8 cellular contexts compared by ENCODE assay signal in genomic region chr16:75097941-75098897, GRCh38. TPM values are rescaled to one million over a fixed set of nuclear protein-coding genes. Genes with fewer than 3 reads are reported as not detected.
A peak's percentile ranks its signal among the peaks of the same experiment; 100 is the strongest.
DNase-seq lines count a peak whose midpoint lies in the region; ATAC-seq lines count a peak whose summit lies in the region.

No MANE protein-coding gene starts in this region.

- H3K9me3 Mint-ChIP-seq in activated T-cell treated with anti-CD3 and anti-CD28 coated beads, Interleukin-2, amount 50 U/mL, for 4 hours: no peaks in the 10 kb centered on the region
- no peaks in the 10 kb centered on the region for H3K9me3 Mint-ChIP-seq in natural killer cell treated with Interleukin-12 subunit alpha and Interleukin-12 subunit beta and Interleukin-15 and Interleukin-18, amount 100 ng/mL, for 72 hours

- no peaks in the 10 kb centered on the region for H3K36me3 Mint-ChIP-seq in activated T-cell treated with anti-CD3 and anti-CD28 coated beads, Interleukin-2, amount 50 U/mL, for 4 hours (ENCODE audit: insufficient read depth)
- H3K36me3 Mint-ChIP-seq in natural killer cell treated with Interleukin-12 subunit alpha and Interleukin-12 subunit beta and Interleukin-15 and Interleukin-18, amount 100 ng/mL, for 72 hours: no peaks in the 10 kb centered on the region

- peaks cover 43% of the 10 kb centered on the region for H3K4me1 Mint-ChIP-seq in activated T-cell treated with anti-CD3 and anti-CD28 coated beads, Interleukin-2, amount 50 U/mL, for 4 hours (ENCODE audit: low read depth)
- H3K4me1 Mint-ChIP-seq in natural killer cell treated with Interleukin-12 subunit alpha and Interleukin-12 subunit beta and Interleukin-15 and Interleukin-18, amount 100 ng/mL, for 72 hours (ENCODE audit: low read depth in 2 of 2): peaks cover 40 to 41% of the 10 kb centered on the region in 2 donors

- H3K27me3 Mint-ChIP-seq in activated T-cell treated with anti-CD3 and anti-CD28 coated beads, Interleukin-2, amount 50 U/mL, for 4 hours (ENCODE audit: low read depth): no peaks in the 10 kb centered on the region
- peaks cover 0 to 6% of the 10 kb centered on the region in 2 donors for H3K27me3 Mint-ChIP-seq in natural killer cell treated with Interleukin-12 subunit alpha and Interleukin-12 subunit beta and Interleukin-15 and Interleukin-18, amount 100 ng/mL, for 72 hours

- H3K4me3 Mint-ChIP-seq in activated T-cell treated with anti-CD3 and anti-CD28 coated beads, Interleukin-2, amount 50 U/mL, for 4 hours: no peak overlapping the region
- peak overlapping the region; percentile 56 for H3K4me3 Mint-ChIP-seq in natural killer cell treated with Interleukin-12 subunit alpha and Interleukin-12 subunit beta and Interleukin-15 and Interleukin-18, amount 100 ng/mL, for 72 hours

- in situ Hi-C loops in ACHN (cut with HindIII; ENCODE audit: low pct_ligation_motif_present, low pct_unique_long_range_greater_than_20kb, low sequenced_read_pairs): no loop called here

- ATAC-seq in HG03432 (IDR thresholded peaks at IDR 0.05; ENCODE audit: unreplicated experiment) (peak; percentile 62), HG03457 (IDR thresholded peaks at IDR 0.05; ENCODE audit: unreplicated experiment) (no peak)
- peak; percentile 96 to 97 for ATAC-seq in activated T-cell treated with anti-CD3 and anti-CD28 coated beads, Interleukin-2, amount 50 U/mL, for 4 hours
- peak; percentile 79 to 88 for ATAC-seq in natural killer cell treated with Interleukin-12 subunit alpha and Interleukin-12 subunit beta and Interleukin-15 and Interleukin-18, amount 100 ng/mL, for 72 hours

- peak; percentile 42 for DNase-seq in DMS79 (lab: John Stamatoyannopoulos, UW)
- peak; percentile 69 for DNase-seq in activated T-cell treated with anti-CD3 and anti-CD28 coated beads, Interleukin-2, amount 50 U/mL, for 4 hours
- DNase-seq in natural killer cell treated with Interleukin-12 subunit alpha and Interleukin-12 subunit beta and Interleukin-15 and Interleukin-18, amount 100 ng/mL, for 72 hours (ENCODE audit: low spot score): no peak
- no peak for DNase-seq in ACHN
- DNase-seq in inferior parietal cortex (ENCODE audit: extremely low spot score): no peak
- no peak for DNase-seq in 8988T

- peak overlapping the region; percentile 71 to 81 for H3K27ac Mint-ChIP-seq in natural killer cell treated with Interleukin-12 subunit alpha and Interleukin-12 subunit beta and Interleukin-15 and Interleukin-18, amount 100 ng/mL, for 72 hours

RNA-seq across cellular contexts. Expression of gene LDHD, which starts 18.4 kb away (rescaled TPM):
- under 1 TPM in 1 of 3 donors, not detected in 2; 0.11 TPM for total RNA-seq in activated T-cell treated with anti-CD3 and anti-CD28 coated beads, Interleukin-2, amount 50 U/mL, for 4 hours
- total RNA-seq in natural killer cell treated with Interleukin-12 subunit alpha and Interleukin-12 subunit beta and Interleukin-15 and Interleukin-18, amount 100 ng/mL, for 72 hours: 1 to 10 TPM in 1 of 2 donors, under 1 TPM in 1; 0.19 to 1.1 TPM

RNA-seq across cellular contexts. Expression of gene ZFP1, which starts 50.1 kb away (rescaled TPM):
- 10 to 100 TPM; 11.5 to 13.4 (median 13.4) TPM for total RNA-seq in activated T-cell treated with anti-CD3 and anti-CD28 coated beads, Interleukin-2, amount 50 U/mL, for 4 hours
- total RNA-seq in natural killer cell treated with Interleukin-12 subunit alpha and Interleukin-12 subunit beta and Interleukin-15 and Interleukin-18, amount 100 ng/mL, for 72 hours: 10 to 100 TPM; 11.2 to 16.7 TPM

Comparison
In these comparisons a context has a peak if more than half of its experiments do, and no peak if none do; other contexts are left out.
1. DNase-seq: peak in DMS79 (single experiment) and activated T-cell treated with anti-CD3 and anti-CD28 coated beads, Interleukin-2, amount 50 U/mL, for 4 hours (single experiment); none in natural killer cell treated with Interleukin-12 subunit alpha and Interleukin-12 subunit beta and Interleukin-15 and Interleukin-18, amount 100 ng/mL, for 72 hours (single experiment), ACHN (single experiment), inferior parietal cortex (single experiment) and 8988T (single experiment).